In the genomic region with DNA sequence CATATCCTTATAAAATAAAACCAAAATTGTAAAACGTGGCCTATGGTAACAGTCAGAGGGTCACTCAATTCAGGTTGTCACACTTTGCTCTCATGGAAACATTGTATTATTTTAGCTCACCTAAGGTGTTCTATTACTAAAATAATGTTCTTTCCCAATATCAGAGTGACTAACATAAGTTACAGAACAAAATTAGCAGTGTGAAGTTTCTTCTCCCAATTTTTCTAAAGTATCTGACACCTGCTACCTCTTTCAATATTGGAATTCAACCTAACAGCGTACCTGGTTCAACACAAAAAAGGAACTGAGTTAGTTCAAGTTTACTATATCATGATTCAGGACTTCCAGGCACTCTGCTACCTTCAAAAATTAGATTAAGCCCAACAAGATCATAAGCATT, we compare ENCODE assay signal across 24 cellular contexts.
DNase-seq lines count a peak whose midpoint lies in the region; ATAC-seq and TF ChIP-seq lines count a peak whose summit lies in the region.
"Had no signal": no experiment of that assay in that cellular context is flagged by ENCODE, and none has a peak within 500 bp of the region (broad histone marks: within the 10 kb centered on the region; RNA-seq: fewer than 3 reads in every experiment).

No MANE protein-coding gene starts in this region.

- intact Hi-C loops in activated T-helper 1 cell treated with anti-CD3 and anti-CD28 coated beads, Interleukin-12 subunit alpha, Interleukin-12 subunit beta, Interleukin-2, Interleukin-4 antibody, amounts not matched to agents 30 ng/mL and 10 ng/mL and 1 ng/mL, durations not matched to agents 14 hours and 24 hours and 36 hours (cut with micrococcal nuclease) = no loop called here

- H3K9me3 Mint-ChIP-seq in T-helper 2 cell treated with Interferon-gamma antibody and Interleukin-4, amounts not matched to agents 5 μg/mL and 100 μg/mL, for 36 hours = no peaks in the 10 kb centered on the region
- H3K9me3 Mint-ChIP-seq in activated T-helper 1 cell treated with anti-CD3 and anti-CD28 coated beads, Interleukin-12 subunit alpha, Interleukin-12 subunit beta, Interleukin-2, Interleukin-4 antibody, amounts not matched to agents 30 ng/mL and 10 ng/mL and 1 ng/mL, durations not matched to agents 14 hours and 24 hours and 36 hours = no peaks in the 10 kb centered on the region
- no peaks in the 10 kb centered on the region for H3K9me3 Mint-ChIP-seq in natural killer cell treated with Interleukin-12 subunit alpha and Interleukin-12 subunit beta and Interleukin-15 and Interleukin-18, amount 100 ng/mL, for 72 hours
- H3K9me3 Mint-ChIP-seq: activated naive CD4-positive, alpha-beta T cell treated with anti-CD3 and anti-CD28 coated beads, Interleukin-2, amount 10 ng/mL, durations not matched to agents 7 days and 5 days had no signal

- TF ChIP-seq CTCF in HEK293 (tag by site-specific recombination; IDR thresholded peaks at IDR 0.05) (no peak), gastroesophageal sphincter (IDR thresholded peaks at IDR 0.05) (no peak)

- peak overlapping the region; percentile 96 for H3K4me3 Mint-ChIP-seq in T-helper 2 cell treated with Interferon-gamma antibody and Interleukin-4, amounts not matched to agents 5 μg/mL and 100 μg/mL, for 36 hours
- peak overlapping the region; percentile 94 for H3K4me3 Mint-ChIP-seq in activated T-helper 1 cell treated with anti-CD3 and anti-CD28 coated beads, Interleukin-12 subunit alpha, Interleukin-12 subunit beta, Interleukin-2, Interleukin-4 antibody, amounts not matched to agents 30 ng/mL and 10 ng/mL and 1 ng/mL, durations not matched to agents 14 hours and 24 hours and 36 hours
- peak overlapping the region; percentile 88 for H3K4me3 Mint-ChIP-seq in natural killer cell treated with Interleukin-12 subunit alpha and Interleukin-12 subunit beta and Interleukin-15 and Interleukin-18, amount 100 ng/mL, for 72 hours
- H3K4me3 Mint-ChIP-seq: activated naive CD4-positive, alpha-beta T cell treated with anti-CD3 and anti-CD28 coated beads, Interleukin-2, amount 10 ng/mL, durations not matched to agents 7 days and 5 days had no signal

- 92 to 93% methylated on average over 2 of the region's 2 CpGs for WGBS in gastroesophageal sphincter (ENCODE audit: low coverage in 1 of 2), 2 donors

- H3K36me3 Mint-ChIP-seq in T-helper 2 cell treated with Interferon-gamma antibody and Interleukin-4, amounts not matched to agents 5 μg/mL and 100 μg/mL, for 36 hours (ENCODE audit: low read depth) = peaks cover 10% of the 10 kb centered on the region
- H3K36me3 Mint-ChIP-seq in activated T-helper 1 cell treated with anti-CD3 and anti-CD28 coated beads, Interleukin-12 subunit alpha, Interleukin-12 subunit beta, Interleukin-2, Interleukin-4 antibody, amounts not matched to agents 30 ng/mL and 10 ng/mL and 1 ng/mL, durations not matched to agents 14 hours and 24 hours and 36 hours (ENCODE audit: low read depth) = peaks cover 16% of the 10 kb centered on the region
- peaks cover 19% of the 10 kb centered on the region for H3K36me3 Mint-ChIP-seq in natural killer cell treated with Interleukin-12 subunit alpha and Interleukin-12 subunit beta and Interleukin-15 and Interleukin-18, amount 100 ng/mL, for 72 hours
- H3K36me3 Mint-ChIP-seq: activated naive CD4-positive, alpha-beta T cell treated with anti-CD3 and anti-CD28 coated beads, Interleukin-2, amount 10 ng/mL, durations not matched to agents 7 days and 5 days had no signal

- CTCF ChIA-PET in HEK293 (lab: Yijun Ruan, JAX) = interaction anchor here (0.8 kb wide), 1 partner anchor 95 kb away, joined by 3 read pairs; no protein-coding TSS in a partner anchor

- TF ChIP-seq EP300 in gastroesophageal sphincter (IDR thresholded peaks at IDR 0.05) = no peak

- peaks cover 59% of the 10 kb centered on the region for H3K4me1 Mint-ChIP-seq in T-helper 2 cell treated with Interferon-gamma antibody and Interleukin-4, amounts not matched to agents 5 μg/mL and 100 μg/mL, for 36 hours (ENCODE audit: low read depth)
- peaks cover 70% of the 10 kb centered on the region for H3K4me1 Mint-ChIP-seq in activated T-helper 1 cell treated with anti-CD3 and anti-CD28 coated beads, Interleukin-12 subunit alpha, Interleukin-12 subunit beta, Interleukin-2, Interleukin-4 antibody, amounts not matched to agents 30 ng/mL and 10 ng/mL and 1 ng/mL, durations not matched to agents 14 hours and 24 hours and 36 hours (ENCODE audit: low read depth)
- H3K4me1 Mint-ChIP-seq in natural killer cell treated with Interleukin-12 subunit alpha and Interleukin-12 subunit beta and Interleukin-15 and Interleukin-18, amount 100 ng/mL, for 72 hours (ENCODE audit: low read depth in 2 of 2) = peaks cover 56 to 72% of the 10 kb centered on the region in 2 donors

- TF ChIP-seq POLR2A in gastroesophageal sphincter (IDR thresholded peaks at IDR 0.05) = no peak

- H3K4me1 ChIP-seq in HEK293 (ENCODE audit: control insufficient read depth, insufficient read depth, low read length) = no peaks in the 10 kb centered on the region
- H3K4me1 ChIP-seq in gastroesophageal sphincter = peaks cover 0 to 16% (median 8%) of the 10 kb centered on the region in 3 donors

- DNase-seq in T-helper 2 cell treated with Interferon-gamma antibody and Interleukin-4, amounts not matched to agents 5 μg/mL and 100 μg/mL, for 36 hours (ENCODE audit: low spot score) = no peak
- no peak for DNase-seq in T-helper 2 cell
- no peak for DNase-seq in activated T-helper 1 cell treated with anti-CD3 and anti-CD28 coated beads, Interleukin-12 subunit alpha, Interleukin-12 subunit beta, Interleukin-2, Interleukin-4 antibody, amounts not matched to agents 30 ng/mL and 10 ng/mL and 1 ng/mL, durations not matched to agents 14 hours and 24 hours and 36 hours (ENCODE audit: low spot score)
- no peak for DNase-seq in natural killer cell treated with Interleukin-12 subunit alpha and Interleukin-12 subunit beta and Interleukin-15 and Interleukin-18, amount 100 ng/mL, for 72 hours (ENCODE audit: low spot score)
- DNase-seq in iPS-NIHi7 (ENCODE audit: extremely low spot score) = no peak
- no peak for DNase-seq in GM19238 (ENCODE audit: insufficient read length, low spot score)
- DNase-seq: 8988T; activated naive CD4-positive, alpha-beta T cell treated with anti-CD3 and anti-CD28 coated beads, Interleukin-2, amount 10 ng/mL, durations not matched to agents 7 days and 5 days; DMS53; heart left ventricle; NCI-H1092; NCI-H187; NCI-H2171 treated with DMSO at 0.1 percent for 48 hours; NCI-H524 treated with DMSO at 0.1 percent for 48 hours; stomach; transverse colon had no signal

- H3K27ac Mint-ChIP-seq in T-helper 2 cell treated with Interferon-gamma antibody and Interleukin-4, amounts not matched to agents 5 μg/mL and 100 μg/mL, for 36 hours = no peak overlapping the region
- no peak overlapping the region for H3K27ac Mint-ChIP-seq in activated T-helper 1 cell treated with anti-CD3 and anti-CD28 coated beads, Interleukin-12 subunit alpha, Interleukin-12 subunit beta, Interleukin-2, Interleukin-4 antibody, amounts not matched to agents 30 ng/mL and 10 ng/mL and 1 ng/mL, durations not matched to agents 14 hours and 24 hours and 36 hours
- H3K27ac Mint-ChIP-seq in natural killer cell treated with Interleukin-12 subunit alpha and Interleukin-12 subunit beta and Interleukin-15 and Interleukin-18, amount 100 ng/mL, for 72 hours = peak overlapping the region; percentile 92 to 97
- H3K27ac Mint-ChIP-seq: activated naive CD4-positive, alpha-beta T cell treated with anti-CD3 and anti-CD28 coated beads, Interleukin-2, amount 10 ng/mL, durations not matched to agents 7 days and 5 days had no signal

- H3K27ac ChIP-seq in HEK293 (ENCODE audit: extremely low read depth, low read depth, low read length) (no peak overlapping the region), gastroesophageal sphincter (no peak overlapping the region)
- H3K27ac ChIP-seq: epithelial cell of prostate, heart left ventricle, SJSA1, stomach, transverse colon, VCaP had no signal

- H3K27me3 Mint-ChIP-seq in T-helper 2 cell treated with Interferon-gamma antibody and Interleukin-4, amounts not matched to agents 5 μg/mL and 100 μg/mL, for 36 hours (ENCODE audit: low read depth) = no peaks in the 10 kb centered on the region
- no peaks in the 10 kb centered on the region for H3K27me3 Mint-ChIP-seq in activated T-helper 1 cell treated with anti-CD3 and anti-CD28 coated beads, Interleukin-12 subunit alpha, Interleukin-12 subunit beta, Interleukin-2, Interleukin-4 antibody, amounts not matched to agents 30 ng/mL and 10 ng/mL and 1 ng/mL, durations not matched to agents 14 hours and 24 hours and 36 hours (ENCODE audit: insufficient read depth)
- H3K27me3 Mint-ChIP-seq in natural killer cell treated with Interleukin-12 subunit alpha and Interleukin-12 subunit beta and Interleukin-15 and Interleukin-18, amount 100 ng/mL, for 72 hours = no peaks in the 10 kb centered on the region

- H3K36me3 ChIP-seq in HEK293 (ENCODE audit: control insufficient read depth in 2 of 2, insufficient read depth in 1 of 2, low read length in 2 of 2) = no peaks in the 10 kb centered on the region
- no peaks in the 10 kb centered on the region for H3K36me3 ChIP-seq in gastroesophageal sphincter
- H3K36me3 ChIP-seq: heart left ventricle, stomach, transverse colon had no signal

- no peaks in the 10 kb centered on the region for H3K9me3 ChIP-seq in HEK293 (ENCODE audit: control insufficient read depth, insufficient read depth, low read depth, low read length)
- H3K9me3 ChIP-seq in gastroesophageal sphincter = no peaks in the 10 kb centered on the region
- H3K9me3 ChIP-seq: heart left ventricle, mucosa of descending colon, SJSA1, stomach, transverse colon had no signal

- H3K4me3 ChIP-seq in HEK293 (ENCODE audit: low read depth, low read length) (no peak overlapping the region), gastroesophageal sphincter (no peak overlapping the region)
- H3K4me3 ChIP-seq: heart left ventricle, lung, mucosa of descending colon, SJSA1, stomach, transverse colon had no signal

- POLR2A ChIA-PET in HEK293 (lab: Yijun Ruan, JAX) = no interaction called here

- H3K27me3 ChIP-seq in gastroesophageal sphincter = no peaks in the 10 kb centered on the region
- H3K27me3 ChIP-seq: heart left ventricle, SJSA1, stomach, transverse colon had no signal

- no peak for ATAC-seq in natural killer cell treated with Interleukin-12 subunit alpha and Interleukin-12 subunit beta and Interleukin-15 and Interleukin-18, amount 100 ng/mL, for 72 hours
- ATAC-seq in gastroesophageal sphincter = no peak
- ATAC-seq: heart left ventricle, mucosa of descending colon, sciatic nerve had no signal

TF ChIP-seq in HEK293, 187 proteins besides CTCF, POLR2A, EP300 and RAD21:
- TF ChIP-seq ZNF433 (tag by site-specific recombination; IDR thresholded peaks at IDR 0.05; ENCODE audit: low read depth) (no peak), SETDB1 (IDR thresholded peaks at IDR 0.05; ENCODE audit: insufficient read length, low read length) (peak; percentile 48)

Comparison
In these comparisons a context has a peak if more than half of its experiments do, and no peak if none do; other contexts are left out.
1. H3K27ac Mint-ChIP-seq: peak in natural killer cell treated with Interleukin-12 subunit alpha and Interleukin-12 subunit beta and Interleukin-15 and Interleukin-18, amount 100 ng/mL, for 72 hours (2 of 2); none in T-helper 2 cell treated with Interferon-gamma antibody and Interleukin-4, amounts not matched to agents 5 μg/mL and 100 μg/mL, for 36 hours (single experiment) and activated T-helper 1 cell treated with anti-CD3 and anti-CD28 coated beads, Interleukin-12 subunit alpha, Interleukin-12 subunit beta, Interleukin-2, Interleukin-4 antibody, amounts not matched to agents 30 ng/mL and 10 ng/mL and 1 ng/mL, durations not matched to agents 14 hours and 24 hours and 36 hours (single experiment).
2. Peak in every context shown above with its lines, with median percentiles within 50 percentile points of each other: H3K4me3 Mint-ChIP-seq.